Comparison of ENCODE assay signal across 21 cellular contexts in genomic region chr3:139297588-139298311, GRCh38.
"Had no signal": no experiment of that assay in that cellular context is flagged by ENCODE, and none has a peak within 500 bp of the region (broad histone marks: within the 10 kb centered on the region; RNA-seq: fewer than 3 reads in every experiment).

No MANE protein-coding gene starts in this region.

- DNase-seq: activated CD4-positive, alpha-beta T cell treated with anti-CD3 and anti-CD28 coated beads for 1 hour; activated CD4-positive, alpha-beta T cell treated with anti-CD3 and anti-CD28 coated beads, Interleukin-2, amount 50 U/mL, for 4 hours; activated naive CD4-positive, alpha-beta T cell; activated naive CD8-positive, alpha-beta T cell treated with anti-CD3 and anti-CD28 coated beads for 36 hours; amygdala; caudate nucleus; dorsolateral prefrontal cortex; foreskin fibroblast; glutamatergic neuron; hypothalamus; mesendoderm; natural killer cell; stimulated activated CD4-positive, alpha-beta T cell treated with anti-CD3 and anti-CD28 coated beads, Interleukin-4, amount 100 ng/mL, for 24 hours; T-helper 17 cell; testis; upper lobe of left lung; WERI-Rb-1 had no signal

- ATAC-seq: natural killer cell; sciatic nerve; stimulated activated effector memory CD8-positive, alpha-beta T cell treated with anti-CD3 and anti-CD28 coated beads, Interleukin-12 subunit alpha, Interleukin-12 subunit beta, amount 100 ng/mL, for 72 hours; T-helper 17 cell had no signal

- FAIRE-seq: colon, keratinocyte had no signal
